In genomic region chr10:111108441-111108840, GRCh38 we compare ENCODE assay signal across 30 cellular contexts. TPM values are rescaled to one million over a fixed set of nuclear protein-coding genes. Genes with fewer than 3 reads are reported as not detected.
"Had no signal": no experiment of that assay in that cellular context is flagged by ENCODE, and none has a peak within 500 bp of the region (broad histone marks: within the 10 kb centered on the region; RNA-seq: fewer than 3 reads in every experiment).

No MANE protein-coding gene starts in this region.

- H3K4me1 ChIP-seq: left lung, lower lobe of right lung, prostate gland, testis, thyroid gland, upper lobe of left lung had no signal

- H3K36me3 ChIP-seq: left lung, lower lobe of right lung, pancreas, prostate gland, stomach, thyroid gland, transverse colon, upper lobe of left lung had no signal

- ATAC-seq: left colon; left lung; lower lobe of right lung; naive thymus-derived CD4-positive, alpha-beta T cell; natural killer cell treated with Interleukin-12 subunit alpha and Interleukin-12 subunit beta and Interleukin-15 and Interleukin-18, amount 100 ng/mL, for 72 hours; right cardiac atrium; sciatic nerve; stimulated activated naive B cell treated with anti-CD40 and anti-IgM and Interleukin-4, amounts not matched to agents 10 μg/mL and 1 μg/mL and 100 μg/mL, for 72 hours; stimulated activated naive CD8-positive, alpha-beta T cell treated with anti-CD3 and anti-CD28 coated beads, Interleukin-15, Interleukin-2, amounts not matched to agents 100 U/mL and 50 U/mL, for 24 hours had no signal

- H3K4me3 ChIP-seq: left lung, lower lobe of right lung, pancreas, prostate gland, skin epidermis, stomach, testis, thyroid gland, transverse colon, upper lobe of left lung had no signal

- H3K27ac ChIP-seq: left lung, lower lobe of right lung, prostate gland, skin epidermis, stomach, testis, thyroid gland, transverse colon, upper lobe of left lung had no signal

- H3K9me3 ChIP-seq: left lung, lower lobe of right lung, pancreas, prostate gland, stomach, testis, thyroid gland, transverse colon, upper lobe of left lung had no signal

- H3K27me3 ChIP-seq: left lung, pancreas, stomach, testis, thyroid gland, transverse colon, upper lobe of left lung had no signal

- FAIRE-seq: islet of Langerhans, kidney, pancreas, urothelium cell line had no signal

- DNase-seq: hypothalamus; immature natural killer cell; kidney; left colon; left lung; lower lobe of right lung; mammary epithelial cell; mesenchymal stem cell; naive thymus-derived CD4-positive, alpha-beta T cell; posterior cingulate gyrus; retina; right cardiac atrium; stimulated activated CD4-positive, alpha-beta T cell treated with anti-CD3 and anti-CD28 coated beads, Interleukin-12 subunit alpha, Interleukin-12 subunit beta, amount 100 ng/mL, for 4 hours; stimulated activated CD4-positive, alpha-beta T cell treated with anti-CD3 and anti-CD28 coated beads, Interleukin-15, amount 100 ng/mL, for 24 hours; stimulated activated CD4-positive, alpha-beta T cell treated with anti-CD3 and anti-CD28 coated beads, Interleukin-2, amount 100 ng/mL, for 24 hours; stimulated activated CD4-positive, alpha-beta T cell treated with anti-CD3 and anti-CD28 coated beads, Interleukin-4, amount 100 ng/mL, for 1 hour; stimulated activated naive B cell treated with anti-CD40 and anti-IgM and Interleukin-4, amounts not matched to agents 10 μg/mL and 1 μg/mL and 100 μg/mL, for 72 hours; stimulated activated naive CD8-positive, alpha-beta T cell treated with anti-CD3 and anti-CD28 coated beads, Interleukin-15, Interleukin-2, amounts not matched to agents 100 U/mL and 50 U/mL, for 24 hours; testis; thyroid gland; transverse colon had no signal

RNA-seq across cellular contexts. Expression of gene ADRA2A, which starts 31.6 kb away (rescaled TPM):
- total RNA-seq: mammary epithelial cell; natural killer cell treated with Interleukin-12 subunit alpha and Interleukin-12 subunit beta and Interleukin-15 and Interleukin-18, amount 100 ng/mL, for 72 hours had no signal
- polyA plus RNA-seq: immature natural killer cell; mammary epithelial cell; naive thymus-derived CD4-positive, alpha-beta T cell had no signal
